Comparison of ENCODE assay signal across 8 cellular contexts in genomic region chr7:64794171-64794844, GRCh38. TPM values are rescaled to one million over a fixed set of nuclear protein-coding genes. Genes with fewer than 3 reads are reported as not detected.
DNase-seq lines count a peak whose midpoint lies in the region; ATAC-seq and TF ChIP-seq lines count a peak whose summit lies in the region.

Gene ZNF138, plus strand, starts transcription at chr7:64794428. Its CDS starts 141 bp downstream, at chr7:64794569.

- H3K27me3 ChIP-seq in SK-N-SH (ENCODE audit: insufficient read depth) (no peaks in the 10 kb centered on the region), suprapubic skin (no peaks in the 10 kb centered on the region)

- H3K4me2 ChIP-seq in SK-N-SH, result peak within 1 kb of the TSS; percentile 85

- WGBS in SK-N-SH (ENCODE audit: low lambda C conversion rate), result under 1% methylated on average over 27 of the region's 32 CpGs
- 0% methylated on average over 16 of the region's 32 CpGs for WGBS in suprapubic skin

- TF ChIP-seq EP300 in SK-N-SH (IDR thresholded peaks at IDR 0.05; ENCODE audit: borderline replicate concordance in 1 of 2, low read depth in 1 of 2, low read length in 1 of 2) (no peak), suprapubic skin (IDR thresholded peaks at IDR 0.05) (no peak)

- H3K9me3 Mint-ChIP-seq in activated naive CD4-positive, alpha-beta T cell treated with anti-CD3 and anti-CD28 coated beads, Interleukin-2, amount 50 U/mL, for 72 hours, result no peaks in the 10 kb centered on the region

- H3K27ac Mint-ChIP-seq in activated naive CD4-positive, alpha-beta T cell treated with anti-CD3 and anti-CD28 coated beads, Interleukin-2, amount 50 U/mL, for 72 hours, result peak within 1 kb of the TSS; percentile 97 to 98

- no peaks in the 10 kb centered on the region for H3K9me2 ChIP-seq in SK-N-SH

- H3F3A ChIP-seq in SK-N-SH (replicated peaks; ENCODE audit: insufficient read depth), result no peaks in the 10 kb centered on the region

- H3K9ac ChIP-seq in SK-N-SH, result peak within 1 kb of the TSS; percentile 87

- H3K4me1 ChIP-seq in SK-N-SH (ENCODE audit: control insufficient read depth in 1 of 2, insufficient read depth in 2 of 2, low read depth in 1 of 2, low read length in 1 of 2) (peaks cover 5 to 13% of the 10 kb centered on the region in 2 experiments; a peak in 2 of 4 replicates), suprapubic skin (peaks cover 27% of the 10 kb centered on the region)

- no peak for TF ChIP-seq CTCF in GM10248 (IDR thresholded peaks at IDR 0.05; ENCODE audit: control extremely low read depth, extremely low read depth, low read depth, missing control alignments)
- TF ChIP-seq CTCF in SK-N-SH (IDR thresholded peaks at IDR 0.05), result no peak; the same call in 1 of the 2 replicates
- peak in 1 of 2 donors; percentile 16 for TF ChIP-seq CTCF in suprapubic skin (IDR thresholded peaks at IDR 0.05)

- H2AFZ ChIP-seq in SK-N-SH (ENCODE audit: low read depth), result peak within 1 kb of the TSS; percentile 83

- DNase-seq in GM10248 (ENCODE audit: extremely low spot score), result peak; percentile 95
- peak; percentile 98 for DNase-seq in NCI-H1092 (lab: John Stamatoyannopoulos, UW)
- peak; percentile 96 for DNase-seq in SK-N-SH
- peak; percentile 85 to 92 for DNase-seq in activated naive CD4-positive, alpha-beta T cell treated with anti-CD3 and anti-CD28 coated beads, Interleukin-2, amount 50 U/mL, for 72 hours (ENCODE audit: low spot score in 2 of 2)
- peak; percentile 93 for DNase-seq in glomerular visceral epithelial cell (ENCODE audit: extremely low spot score)
- peak; percentile 96 for DNase-seq in occipital lobe (lab: John Stamatoyannopoulos, UW)
- DNase-seq in suprapubic skin (ENCODE audit: low spot score in 2 of 2), result peak; percentile 98 to 99

- H4K20me1 ChIP-seq in SK-N-SH (ENCODE audit: insufficient read depth), result no peaks in the 10 kb centered on the region

- H3K36me3 ChIP-seq in SK-N-SH (replicated peaks in 1 of 2; ENCODE audit: control insufficient read depth in 1 of 2, insufficient read depth in 2 of 2, low read length in 1 of 2), result peaks cover under 1 to 16% of the 10 kb centered on the region in 2 experiments
- H3K36me3 ChIP-seq in suprapubic skin, result no peaks in the 10 kb centered on the region

- peaks cover 49% of the 10 kb centered on the region for H3K79me2 ChIP-seq in SK-N-SH (ENCODE audit: insufficient read depth)

- H3K4me3 ChIP-seq in SK-N-SH (ENCODE audit: low read depth in 2 of 2, low read length in 1 of 2), result peak within 1 kb of the TSS; percentile 78 to 84
- peak within 1 kb of the TSS; percentile 83 for H3K4me3 ChIP-seq in suprapubic skin

- H3K36me3 Mint-ChIP-seq in activated naive CD4-positive, alpha-beta T cell treated with anti-CD3 and anti-CD28 coated beads, Interleukin-2, amount 50 U/mL, for 72 hours, result peaks cover 13 to 24% of the 10 kb centered on the region in 2 donors

- TF ChIP-seq POLR2A in suprapubic skin (IDR thresholded peaks at IDR 0.05), result peak; percentile 24 to 41

- peak; percentile 100 for ATAC-seq in HG02610 (IDR thresholded peaks at IDR 0.05; ENCODE audit: unreplicated experiment)
- ATAC-seq in activated naive CD4-positive, alpha-beta T cell treated with anti-CD3 and anti-CD28 coated beads, Interleukin-2, amount 50 U/mL, for 72 hours, result peak; percentile 100

- POLR2A ChIA-PET in GM10248 (lab: Yijun Ruan, JAX), result interaction anchor here (1.7 kb wide), 1 partner anchor 13 kb away, joined by 4 read pairs; no protein-coding TSS in a partner anchor
- POLR2A ChIA-PET in SK-N-SH (lab: Yijun Ruan, JAX), result interaction anchor here (0.6 to 1.4 kb wide), 10 partner anchors 9 to 475 kb away, joined by 3 to 9 read pairs (median 4); partner anchors contain the start of genes ZNF107 and ZNF273

- CTCF ChIA-PET in GM10248 (lab: Yijun Ruan, JAX) (interaction anchor here (1.0 to 1.5 kb wide), 2 partner anchors 212 to 513 kb away, joined by 3 read pairs; partner anchors contain the start of gene ERV3-1), SK-N-SH (lab: Yijun Ruan, JAX) (interaction anchor here (1.5 to 1.6 kb wide), 2 partner anchors 9 to 152 kb away, joined by 4 to 5 read pairs; no protein-coding TSS in a partner anchor)

- H3K9me3 ChIP-seq in SK-N-SH, result no peaks in the 10 kb centered on the region
- no peaks in the 10 kb centered on the region for H3K9me3 ChIP-seq in suprapubic skin

- TF ChIP-seq RAD21 in SK-N-SH (IDR thresholded peaks at IDR 0.05; ENCODE audit: low read length), result no peak

- H3K27ac ChIP-seq in SK-N-SH (ENCODE audit: low read depth in 2 of 2, low read length in 1 of 2) (peak within 1 kb of the TSS; percentile 68 to 90), suprapubic skin (peak within 1 kb of the TSS; percentile 92)

TF ChIP-seq in SK-N-SH, 30 proteins besides CTCF, POLR2A, EP300 and RAD21 (continues in another document):
- no peak for TF ChIP-seq FOXJ3 (CRISPR knock-in tag; IDR thresholded peaks at IDR 0.05)
- TF ChIP-seq REST (IDR thresholded peaks at IDR 0.05; ENCODE audit: low read depth, low read length), result peak; percentile 54; the same call in 1 of the 2 replicates
- peak; percentile 87 for TF ChIP-seq IRF3 (IDR thresholded peaks at IDR 0.05; ENCODE audit: low read depth, low read length)
- no peak for TF ChIP-seq USF1 (IDR thresholded peaks at IDR 0.05; ENCODE audit: borderline replicate concordance, low read depth)
- no peak for TF ChIP-seq GATA2 (CRISPR knock-in tag; IDR thresholded peaks at IDR 0.05)
- no peak for TF ChIP-seq EZH2phosphoT487 (IDR thresholded peaks at IDR 0.05; ENCODE audit: borderline replicate concordance, low read depth)
- TF ChIP-seq POLR2AphosphoS5 (IDR thresholded peaks at IDR 0.05; ENCODE audit: low read depth, low read length), result peak; percentile 97
- TF ChIP-seq YY1 (IDR thresholded peaks at IDR 0.05; ENCODE audit: low read depth), result 0 out of 2 replicates have a peak, but pooled peaks have one; percentile 15
- TF ChIP-seq NFIC (IDR thresholded peaks at IDR 0.05; ENCODE audit: borderline replicate concordance), result no peak; the same call in 1 of the 2 replicates
- TF ChIP-seq MEF2A (IDR thresholded peaks at IDR 0.05; ENCODE audit: borderline replicate concordance, low read depth), result no peak
- TF ChIP-seq ZBTB33 (IDR thresholded peaks at IDR 0.05; ENCODE audit: borderline replicate concordance, low read depth), result no peak

RNA-seq across cellular contexts. Expression of gene ZNF138, which starts in this region (rescaled TPM):
- polyA plus RNA-seq in SK-N-SH (2012; rRNA removed), result 4.9 and 6.6 TPM in 2 replicates
- 7.1 and 9.2 TPM in 2 replicates for polyA plus RNA-seq in SK-N-SH (2012; cell fraction: cytosol; rRNA removed)
- 5.3 and 8.5 TPM in 2 replicates for polyA plus RNA-seq in SK-N-SH (2012; cell fraction: nucleus; rRNA removed)
- total RNA-seq in activated naive CD4-positive, alpha-beta T cell treated with anti-CD3 and anti-CD28 coated beads, Interleukin-2, amount 50 U/mL, for 72 hours, result 10 to 100 TPM; 11.1 to 11.3 TPM
- total RNA-seq in occipital lobe (65.0 TPM), suprapubic skin (10 to 100 TPM; 24.3 to 61.3 (median 29.7) TPM)

Comparison
In these comparisons a context has a peak if more than half of its experiments do, and no peak if none do; other contexts are left out.
1. Peak in every context shown above with its lines: DNase-seq, ATAC-seq, H3K4me3 ChIP-seq and H3K27ac ChIP-seq.